ENCODE assay signal across 2 cellular contexts in genomic region chr2:23994567-23994966, GRCh38.
TF ChIP-seq lines count a peak whose summit lies in the region.

No MANE protein-coding gene starts in this region.

TF ChIP-seq in HepG2, 621 proteins besides CTCF, POLR2A, EP300 and RAD21:
- TF ChIP-seq ZFP90 (CRISPR knock-in tag; IDR thresholded peaks at IDR 0.05; ENCODE audit: borderline replicate concordance), result no peak
- no peak for TF ChIP-seq ZNF180 (CRISPR knock-in tag; IDR thresholded peaks at IDR 0.05; ENCODE audit: borderline replicate concordance, low read depth)
- TF ChIP-seq FOXM1 (CRISPR knock-in tag; IDR thresholded peaks at IDR 0.05), result no peak
- no peak for TF ChIP-seq POLR2G (IDR thresholded peaks at IDR 0.05; ENCODE audit: low read depth, low read length)
- TF ChIP-seq ATF7 (IDR thresholded peaks at IDR 0.05), result peak; percentile 93
- TF ChIP-seq ATF7 (CRISPR knock-in tag; IDR thresholded peaks at IDR 0.05), result no peak
- TF ChIP-seq SOX13 (IDR thresholded peaks at IDR 0.05), result no peak
- no peak for TF ChIP-seq SOX13 (CRISPR knock-in tag; conservative IDR thresholded peaks at IDR 0.05 in 1 of 2, IDR thresholded peaks at IDR 0.05 in 1 of 2)

TF ChIP-seq in GM12878, 131 proteins besides CTCF, POLR2A, EP300 and RAD21:
- TF ChIP-seq BACH1 (IDR thresholded peaks at IDR 0.05; ENCODE audit: borderline replicate concordance) (no peak), CHD2 (IDR thresholded peaks at IDR 0.05; ENCODE audit: borderline replicate concordance, low read depth, low read length) (no peak), CUX1 (IDR thresholded peaks at IDR 0.05; ENCODE audit: insufficient replicate concordance, low read depth, low read length) (no peak), RELA (IDR thresholded peaks at IDR 0.05; ENCODE audit: borderline replicate concordance, partially characterized antibody) (no peak), TBL1XR1 (IDR thresholded peaks at IDR 0.05; ENCODE audit: low read depth, low read length) (no peak), JUND (IDR thresholded peaks at IDR 0.05; ENCODE audit: low read depth, low read length) (no peak), SMAD5 (IDR thresholded peaks at IDR 0.05; ENCODE audit: low read depth) (no peak), EGR1 (IDR thresholded peaks at IDR 0.05; ENCODE audit: borderline replicate concordance in 1 of 2, low read depth in 2 of 2, low read length in 2 of 2) (no peak)
